In the genomic region with DNA sequence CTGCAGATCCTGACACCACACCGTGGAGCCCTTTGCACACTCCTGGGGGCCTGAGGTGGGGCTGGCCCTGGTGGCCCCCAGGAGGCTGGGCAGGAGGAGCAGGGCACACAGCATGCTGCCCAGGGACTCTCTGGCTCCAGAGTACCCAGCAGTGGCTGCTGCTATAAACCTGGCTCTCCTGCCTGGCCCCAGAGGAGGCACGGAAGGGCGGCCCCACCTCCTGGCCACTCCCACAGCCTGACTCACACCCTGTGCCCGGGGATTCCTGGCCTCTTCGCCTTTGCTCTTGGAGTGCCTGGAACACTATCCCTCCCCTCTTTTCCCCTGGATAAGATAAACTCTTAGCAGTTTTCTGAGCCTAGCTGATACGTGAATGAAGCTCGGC, we compare ENCODE assay signal across 11 cellular contexts. TPM values are rescaled to one million over a fixed set of nuclear protein-coding genes. Genes with fewer than 3 reads are reported as not detected.
DNase-seq lines count a peak whose midpoint lies in the region; ATAC-seq and TF ChIP-seq lines count a peak whose summit lies in the region.
"Had no signal": no experiment of that assay in that cellular context is flagged by ENCODE, and none has a peak within 500 bp of the region (broad histone marks: within the 10 kb centered on the region; RNA-seq: fewer than 3 reads in every experiment).

Gene PSAPL1, minus strand, starts transcription at position 165 of the 385 bp plus-strand sequence. Its CDS starts 51 bp downstream, at position 114.

- H3K9me3 ChIP-seq in heart left ventricle (peaks cover 0 to 5% (median 0%) of the 10 kb centered on the region in 12 donors), sigmoid colon (no peaks in the 10 kb centered on the region)

- H3K27ac ChIP-seq in heart left ventricle (no peak within 1 kb of the TSS), sigmoid colon (no peak within 1 kb of the TSS)
- H3K27ac ChIP-seq: 22Rv1 had no signal

- no peak for TF ChIP-seq EP300 in sigmoid colon (IDR thresholded peaks at IDR 0.05)

- ATAC-seq in heart left ventricle (peak; percentile 39 to 90 (median 78)), HG03159 (IDR thresholded peaks at IDR 0.05; ENCODE audit: unreplicated experiment) (no peak)

- H3K4me3 ChIP-seq in heart left ventricle (no peak within 1 kb of the TSS), retinal pigment epithelial cell (ENCODE audit: low read length) (no peak within 1 kb of the TSS), sigmoid colon (no peak within 1 kb of the TSS)

- H3K4me1 ChIP-seq in heart left ventricle (peaks cover 0 to 12% (median 0%) of the 10 kb centered on the region in 12 donors), sigmoid colon (peaks cover 0 to 7% (median 0%) of the 10 kb centered on the region in 4 donors)

- TF ChIP-seq CTCF in heart left ventricle (IDR thresholded peaks at IDR 0.05), result no peak
- TF ChIP-seq CTCF in retinal pigment epithelial cell (conservative IDR thresholded peaks at IDR 0.05; ENCODE audit: low read depth, low read length), result no peak
- TF ChIP-seq CTCF in sigmoid colon (IDR thresholded peaks at IDR 0.05), result no peak

- DNase-seq in DMS 273 (lab: John Stamatoyannopoulos, UW; ENCODE audit: unreplicated experiment) (peak; percentile 44), DMS 273 treated with DMSO at 0.1 percent for 48 hours (lab: John Stamatoyannopoulos, UW) (no peak), NCI-H510A treated with DMSO at 0.1 percent for 48 hours (lab: John Stamatoyannopoulos, UW) (peak; percentile 42), heart left ventricle (peak in 3 of 5 donors; percentile 47 to 68 (median 58)), retinal pigment epithelial cell (ENCODE audit: low read depth) (peak; percentile 2), sigmoid colon (no peak)
- no peak for DNase-seq in stimulated activated CD4-positive, alpha-beta T cell treated with anti-CD3 and anti-CD28 coated beads, Interleukin-4, amount 100 ng/mL, for 4 hours

- H3K36me3 ChIP-seq in heart left ventricle (no peaks in the 10 kb centered on the region), sigmoid colon (no peaks in the 10 kb centered on the region)

- TF ChIP-seq POLR2A in heart left ventricle (IDR thresholded peaks at IDR 0.05), result no peak
- no peak for TF ChIP-seq POLR2A in sigmoid colon (IDR thresholded peaks at IDR 0.05)

- intact Hi-C loops in heart left ventricle (cut with DNase I), result no loop called here
- intact Hi-C loops in sigmoid colon (cut with DNase I), result no loop called here

- 8 to 24% (median 11%) methylated on average over 6 to 7 of the region's 7 CpGs for WGBS in heart left ventricle, 4 donors
- 12 to 29% methylated on average over 7 of the region's 7 CpGs for WGBS in sigmoid colon, 2 donors

- no peaks in the 10 kb centered on the region for H3K27me3 ChIP-seq in heart left ventricle
- no peaks in the 10 kb centered on the region for H3K27me3 ChIP-seq in sigmoid colon

RNA-seq across cellular contexts. Expression of gene PSAPL1, which starts in this region (rescaled TPM):
- total RNA-seq in heart left ventricle (under 1 TPM in 1 of 9 donors, not detected in 8; 0.11 TPM), sigmoid colon (not detected)
- polyA plus RNA-seq in heart left ventricle (not detected), sigmoid colon (under 1 TPM in 1 of 3 donors, not detected in 2; 0.01 TPM)
- total RNA-seq: mononuclear cell; T-helper 2 cell treated with Interferon-gamma antibody and Interleukin-4, amounts not matched to agents 100 ng/mL and 5 ng/mL, for 36 hours had no signal

Comparison
In these comparisons a context has a peak if more than half of its experiments do, and no peak if none do; other contexts are left out.
1. DNase-seq: peak in DMS 273 (single experiment), NCI-H510A treated with DMSO at 0.1 percent for 48 hours (single experiment) and retinal pigment epithelial cell (single experiment); none in DMS 273 treated with DMSO at 0.1 percent for 48 hours (single experiment), sigmoid colon (single experiment) and stimulated activated CD4-positive, alpha-beta T cell treated with anti-CD3 and anti-CD28 coated beads, Interleukin-4, amount 100 ng/mL, for 4 hours (0 of 2).
2. Peak in DNase-seq and ATAC-seq in heart left ventricle; RNA of the gene not detected or under 1 TPM.